23 cellular contexts compared by ENCODE assay signal in the genomic region with DNA sequence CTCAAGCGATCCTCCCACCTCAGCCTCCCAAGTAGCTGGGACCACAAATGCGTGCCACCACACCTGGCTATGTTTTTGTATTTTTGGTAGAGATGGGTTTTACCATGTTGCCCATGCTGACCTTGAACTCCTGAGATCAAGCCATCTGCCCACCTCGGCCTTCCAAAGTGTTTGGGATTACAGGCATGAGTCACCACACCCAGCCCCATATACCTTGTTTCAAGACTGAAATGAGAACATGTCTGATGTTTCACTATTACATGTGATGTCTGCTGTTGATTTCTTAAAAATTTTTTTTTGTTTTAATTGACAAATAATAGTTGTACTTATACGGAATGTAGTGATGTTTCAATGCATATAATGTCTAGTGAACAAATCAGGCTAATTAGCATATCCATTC.
"Had no signal": no experiment of that assay in that cellular context is flagged by ENCODE, and none has a peak within 500 bp of the region (broad histone marks: within the 10 kb centered on the region; RNA-seq: fewer than 3 reads in every experiment).

No MANE protein-coding gene starts in this region.

- H3K4me3 ChIP-seq: dorsolateral prefrontal cortex, left lung, lung, neural progenitor cell, ovary, right lobe of liver, testis, tibial nerve, upper lobe of right lung had no signal

- ATAC-seq: left lung; natural killer cell treated with Interleukin-12 subunit alpha and Interleukin-12 subunit beta and Interleukin-15 and Interleukin-18, amount 100 ng/mL, for 72 hours; right lobe of liver; stimulated activated naive B cell treated with anti-CD40 and anti-IgM and Interleukin-4, amounts not matched to agents 10 μg/mL and 1 μg/mL and 100 μg/mL, for 72 hours; stimulated activated naive CD8-positive, alpha-beta T cell treated with anti-CD3 and anti-CD28 coated beads, Interleukin-15, amount 100 ng/mL, for 72 hours; upper lobe of right lung had no signal

- H3K4me2 ChIP-seq: neural progenitor cell had no signal

- H3K9me3 ChIP-seq: left lung, ovary, right lobe of liver, testis, tibial nerve, upper lobe of right lung had no signal

- H3K36me3 Mint-ChIP-seq: natural killer cell treated with Interleukin-12 subunit alpha and Interleukin-12 subunit beta and Interleukin-15 and Interleukin-18, amount 100 ng/mL, for 72 hours had no signal

- H3K27me3 ChIP-seq: dorsolateral prefrontal cortex, left lung, neural progenitor cell, ovary, right lobe of liver, testis, tibial nerve, upper lobe of right lung had no signal

- H3K36me3 ChIP-seq: ovary, right lobe of liver had no signal

- DNase-seq: cortex of kidney; dorsolateral prefrontal cortex; effector CD8-positive, alpha-beta T cell; foreskin melanocyte; head of caudate nucleus; hypothalamus; islet precursor cell; left lung; mesenchymal stem cell; midbrain; nucleus accumbens; ovary; right lobe of liver; stimulated activated CD4-positive, alpha-beta T cell treated with anti-CD3 and anti-CD28 coated beads, Interleukin-1b, Interleukin-23, amount 100 ng/mL, for 48 hours; stimulated activated CD4-positive, alpha-beta T cell treated with anti-CD3 and anti-CD28 coated beads, Interleukin-4, amount 100 ng/mL, for 24 hours; stimulated activated naive B cell treated with anti-CD40 and anti-IgM and Interleukin-4, amounts not matched to agents 10 μg/mL and 1 μg/mL and 100 μg/mL, for 72 hours; stimulated activated naive CD8-positive, alpha-beta T cell treated with anti-CD3 and anti-CD28 coated beads, Interleukin-15, amount 100 ng/mL, for 72 hours; testis; upper lobe of right lung had no signal

- H2AFZ ChIP-seq: neural progenitor cell had no signal

- H3K27me3 Mint-ChIP-seq: natural killer cell treated with Interleukin-12 subunit alpha and Interleukin-12 subunit beta and Interleukin-15 and Interleukin-18, amount 100 ng/mL, for 72 hours; stimulated activated naive B cell treated with anti-CD40 and anti-IgM and Interleukin-4, amounts not matched to agents 10 μg/mL and 1 μg/mL and 100 μg/mL, for 72 hours; stimulated activated naive CD8-positive, alpha-beta T cell treated with anti-CD3 and anti-CD28 coated beads, Interleukin-15, amount 100 ng/mL, for 72 hours had no signal

- H3K9me3 Mint-ChIP-seq: natural killer cell treated with Interleukin-12 subunit alpha and Interleukin-12 subunit beta and Interleukin-15 and Interleukin-18, amount 100 ng/mL, for 72 hours; neural progenitor cell; stimulated activated naive B cell treated with anti-CD40 and anti-IgM and Interleukin-4, amounts not matched to agents 10 μg/mL and 1 μg/mL and 100 μg/mL, for 72 hours; stimulated activated naive CD8-positive, alpha-beta T cell treated with anti-CD3 and anti-CD28 coated beads, Interleukin-15, amount 100 ng/mL, for 72 hours had no signal

- H3K4me3 Mint-ChIP-seq: natural killer cell treated with Interleukin-12 subunit alpha and Interleukin-12 subunit beta and Interleukin-15 and Interleukin-18, amount 100 ng/mL, for 72 hours; neural progenitor cell; stimulated activated naive B cell treated with anti-CD40 and anti-IgM and Interleukin-4, amounts not matched to agents 10 μg/mL and 1 μg/mL and 100 μg/mL, for 72 hours; stimulated activated naive CD8-positive, alpha-beta T cell treated with anti-CD3 and anti-CD28 coated beads, Interleukin-15, amount 100 ng/mL, for 72 hours had no signal

- H3K27ac Mint-ChIP-seq: natural killer cell treated with Interleukin-12 subunit alpha and Interleukin-12 subunit beta and Interleukin-15 and Interleukin-18, amount 100 ng/mL, for 72 hours; neural progenitor cell; stimulated activated naive B cell treated with anti-CD40 and anti-IgM and Interleukin-4, amounts not matched to agents 10 μg/mL and 1 μg/mL and 100 μg/mL, for 72 hours had no signal

- H3K4me1 ChIP-seq: left lung, right lobe of liver, upper lobe of right lung had no signal

- H3K27ac ChIP-seq: dorsolateral prefrontal cortex, left lung, neural progenitor cell, ovary, right lobe of liver, testis, tibial nerve, upper lobe of right lung had no signal

- H3K9ac ChIP-seq: neural progenitor cell had no signal
